19 cellular contexts compared by ENCODE assay signal in the genomic region with DNA sequence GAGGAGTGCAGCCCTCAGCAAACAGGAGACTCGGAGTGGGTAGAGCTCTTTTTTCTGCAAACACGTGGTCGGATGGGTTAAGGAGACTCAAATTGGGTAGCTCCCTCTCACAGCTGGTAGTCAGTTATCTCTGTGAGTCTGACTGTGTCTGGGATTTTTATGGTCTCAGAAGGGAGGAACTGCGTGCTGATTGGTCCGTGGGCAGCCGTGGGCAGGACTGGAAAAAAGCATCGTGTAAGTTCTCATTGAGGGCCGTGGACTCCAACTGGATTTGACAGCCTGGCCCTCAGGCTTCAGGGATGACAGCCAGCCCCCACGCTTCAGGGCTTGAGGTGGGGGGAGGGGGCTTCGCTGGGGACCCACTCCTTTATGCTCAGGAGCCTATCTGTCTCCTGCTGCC.
"Had no signal": no experiment of that assay in that cellular context is flagged by ENCODE, and none has a peak within 500 bp of the region (broad histone marks: within the 10 kb centered on the region; RNA-seq: fewer than 3 reads in every experiment).

No MANE protein-coding gene starts in this region.

- H3K9me3 ChIP-seq: thoracic aorta, upper lobe of right lung had no signal

- H3K36me3 ChIP-seq: brain microvascular endothelial cell, left lung, spleen, thoracic aorta, upper lobe of right lung had no signal

- DNase-seq: activated CD4-positive, alpha-beta memory T cell treated with anti-CD3 and anti-CD28 coated beads, Interleukin-2, amount 10 ng/mL, durations not matched to agents 7 days and 5 days; activated CD4-positive, alpha-beta T cell treated with anti-CD3 and anti-CD28 coated beads for 4 hours; activated naive CD4-positive, alpha-beta T cell; activated naive CD8-positive, alpha-beta T cell treated with anti-CD3 and anti-CD28 coated beads, Interleukin-2, amount 10 ng/mL, durations not matched to agents 7 days and 5 days; activated T-cell treated with anti-CD3 and anti-CD28 coated beads, Interleukin-2, amount 50 U/mL, for 4 hours; brain microvascular endothelial cell; cerebellar nuclear complex; effector memory CD4-positive, alpha-beta T cell; foreskin melanocyte; islet precursor cell; spleen; stimulated activated naive CD8-positive, alpha-beta T cell treated with anti-CD3 and anti-CD28 coated beads, Interleukin-15, amount 100 ng/mL, for 72 hours; T-helper 1 cell; T1000 had no signal

- H3K4me3 ChIP-seq: left lung, spleen, thoracic aorta, upper lobe of right lung had no signal

- H3K27me3 ChIP-seq: brain microvascular endothelial cell, left lung, spleen, upper lobe of right lung had no signal

- ATAC-seq: activated T-cell treated with anti-CD3 and anti-CD28 coated beads, Interleukin-2, amount 50 U/mL, for 4 hours; left lung; natural killer cell treated with Interleukin-12 subunit alpha and Interleukin-12 subunit beta and Interleukin-15 and Interleukin-18, amount 100 ng/mL, for 72 hours; sciatic nerve; stimulated activated naive CD8-positive, alpha-beta T cell treated with anti-CD3 and anti-CD28 coated beads, Interleukin-15, amount 100 ng/mL, for 72 hours had no signal

- H3K4me1 ChIP-seq: left lung, spleen, upper lobe of right lung had no signal

- H3K27ac ChIP-seq: brain microvascular endothelial cell, left lung, spleen, thoracic aorta, upper lobe of right lung had no signal
